11 cellular contexts compared by ENCODE assay signal in genomic region chr4:165612936-165613335, GRCh38.
DNase-seq lines count a peak whose midpoint lies in the region; ATAC-seq lines count a peak whose summit lies in the region.
"Had no signal": no experiment of that assay in that cellular context is flagged by ENCODE, and none has a peak within 500 bp of the region (broad histone marks: within the 10 kb centered on the region; RNA-seq: fewer than 3 reads in every experiment).

No MANE protein-coding gene starts in this region.

- H3K4me3 Mint-ChIP-seq in activated T-helper 1 cell treated with anti-CD3 and anti-CD28 coated beads, Interleukin-12 subunit alpha, Interleukin-12 subunit beta, Interleukin-2, Interleukin-4 antibody, amounts not matched to agents 30 ng/mL and 10 ng/mL and 1 ng/mL, durations not matched to agents 14 hours and 24 hours and 36 hours = no peak overlapping the region
- no peak overlapping the region for H3K4me3 Mint-ChIP-seq in effector memory CD8-positive, alpha-beta T cell

- ATAC-seq in GM18873 (IDR thresholded peaks at IDR 0.05; ENCODE audit: low FRiP score, unreplicated experiment) (peak; percentile 96), GM21390 (IDR thresholded peaks at IDR 0.05; ENCODE audit: unreplicated experiment) (peak; percentile 97), HG03064 (IDR thresholded peaks at IDR 0.05; ENCODE audit: low read depth, unreplicated experiment) (peak; percentile 89), left cardiac atrium (no peak)
- no peak for ATAC-seq in effector memory CD8-positive, alpha-beta T cell (replicated peaks)

- no peaks in the 10 kb centered on the region for H3K36me3 Mint-ChIP-seq in activated T-helper 1 cell treated with anti-CD3 and anti-CD28 coated beads, Interleukin-12 subunit alpha, Interleukin-12 subunit beta, Interleukin-2, Interleukin-4 antibody, amounts not matched to agents 30 ng/mL and 10 ng/mL and 1 ng/mL, durations not matched to agents 14 hours and 24 hours and 36 hours (ENCODE audit: low read depth)
- no peaks in the 10 kb centered on the region for H3K36me3 Mint-ChIP-seq in effector memory CD8-positive, alpha-beta T cell (ENCODE audit: insufficient read depth)

- peaks cover 30% of the 10 kb centered on the region for H3K4me1 Mint-ChIP-seq in activated T-helper 1 cell treated with anti-CD3 and anti-CD28 coated beads, Interleukin-12 subunit alpha, Interleukin-12 subunit beta, Interleukin-2, Interleukin-4 antibody, amounts not matched to agents 30 ng/mL and 10 ng/mL and 1 ng/mL, durations not matched to agents 14 hours and 24 hours and 36 hours (ENCODE audit: low read depth)
- H3K4me1 Mint-ChIP-seq in effector memory CD8-positive, alpha-beta T cell (ENCODE audit: low read depth in 2 of 2) = no peaks in the 10 kb centered on the region

- H3K27me3 Mint-ChIP-seq in activated T-helper 1 cell treated with anti-CD3 and anti-CD28 coated beads, Interleukin-12 subunit alpha, Interleukin-12 subunit beta, Interleukin-2, Interleukin-4 antibody, amounts not matched to agents 30 ng/mL and 10 ng/mL and 1 ng/mL, durations not matched to agents 14 hours and 24 hours and 36 hours (ENCODE audit: insufficient read depth) = peaks cover 2% of the 10 kb centered on the region
- H3K27me3 Mint-ChIP-seq in effector memory CD8-positive, alpha-beta T cell = no peaks in the 10 kb centered on the region

- H3K27ac Mint-ChIP-seq in activated T-helper 1 cell treated with anti-CD3 and anti-CD28 coated beads, Interleukin-12 subunit alpha, Interleukin-12 subunit beta, Interleukin-2, Interleukin-4 antibody, amounts not matched to agents 30 ng/mL and 10 ng/mL and 1 ng/mL, durations not matched to agents 14 hours and 24 hours and 36 hours = peak overlapping the region; percentile 51
- H3K27ac Mint-ChIP-seq in effector memory CD8-positive, alpha-beta T cell = no peak overlapping the region

- H3K9me3 Mint-ChIP-seq in activated T-helper 1 cell treated with anti-CD3 and anti-CD28 coated beads, Interleukin-12 subunit alpha, Interleukin-12 subunit beta, Interleukin-2, Interleukin-4 antibody, amounts not matched to agents 30 ng/mL and 10 ng/mL and 1 ng/mL, durations not matched to agents 14 hours and 24 hours and 36 hours = peaks cover under 1% of the 10 kb centered on the region
- H3K9me3 Mint-ChIP-seq in effector memory CD8-positive, alpha-beta T cell = peaks cover 0 to 2% of the 10 kb centered on the region in 2 donors

- intact Hi-C loops in activated T-helper 1 cell treated with anti-CD3 and anti-CD28 coated beads, Interleukin-12 subunit alpha, Interleukin-12 subunit beta, Interleukin-2, Interleukin-4 antibody, amounts not matched to agents 30 ng/mL and 10 ng/mL and 1 ng/mL, durations not matched to agents 14 hours and 24 hours and 36 hours (cut with micrococcal nuclease) = loop anchor here (5.0 kb wide), 1 partner anchor 71 kb away; no protein-coding TSS in a partner anchor
- intact Hi-C loops in left cardiac atrium (cut with DNase I) = no loop called here

- DNase-seq in activated T-helper 1 cell treated with anti-CD3 and anti-CD28 coated beads, Interleukin-12 subunit alpha, Interleukin-12 subunit beta, Interleukin-2, Interleukin-4 antibody, amounts not matched to agents 30 ng/mL and 10 ng/mL and 1 ng/mL, durations not matched to agents 14 hours and 24 hours and 36 hours (ENCODE audit: low spot score) = peak; percentile 5
- DNase-seq in Kasumi-1 (lab: John Stamatoyannopoulos, UW) = no peak
- DNase-seq in left cardiac atrium = no peak
- DNase-seq in effector memory CD8-positive, alpha-beta T cell = no peak
- DNase-seq in RKO (ENCODE audit: low spot score) = no peak
- DNase-seq: EL, hippocampal formation, NCI-H2171 had no signal

Comparison
In these comparisons a context has a peak if more than half of its experiments do, and no peak if none do; other contexts are left out.
1. ATAC-seq: peak in GM18873 (single experiment), GM21390 (single experiment) and HG03064 (single experiment); none in left cardiac atrium (0 of 2) and effector memory CD8-positive, alpha-beta T cell (single experiment).